ENCODE assay signal across 20 cellular contexts in the genomic region with DNA sequence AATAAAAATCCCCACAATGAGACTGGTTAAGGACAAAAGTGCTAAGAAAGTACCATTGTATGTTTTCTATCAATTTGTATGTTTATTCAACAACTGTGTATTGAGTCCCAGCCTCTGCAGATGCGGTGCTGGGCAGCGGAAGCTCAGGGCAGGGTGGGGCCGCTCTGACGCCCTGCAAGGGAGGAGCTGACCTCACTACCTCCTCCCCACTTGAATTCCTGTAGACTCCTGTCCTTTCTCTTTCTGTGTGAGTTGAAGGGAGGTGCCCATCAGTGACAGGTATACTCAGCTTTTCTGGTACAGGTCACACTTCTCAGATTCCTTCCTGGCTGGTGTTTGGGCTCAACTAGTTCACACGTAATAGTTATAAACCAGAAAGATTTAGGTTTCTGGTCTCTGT. TPM values are rescaled to one million over a fixed set of nuclear protein-coding genes. Genes with fewer than 3 reads are reported as not detected.
DNase-seq lines count a peak whose midpoint lies in the region; ATAC-seq, FAIRE-seq and TF ChIP-seq lines count a peak whose summit lies in the region.
"Had no signal": no experiment of that assay in that cellular context is flagged by ENCODE, and none has a peak within 500 bp of the region (broad histone marks: within the 10 kb centered on the region; RNA-seq: fewer than 3 reads in every experiment).

No MANE protein-coding gene starts in this region.

- H3K36me3 ChIP-seq in small intestine (ENCODE audit: control insufficient read depth in 2 of 2, insufficient read depth in 2 of 2, low read length in 2 of 2): peaks cover 0 to 3% of the 10 kb centered on the region in 2 donors

- DNase-seq in left colon: peak in 1 of 2 donors; percentile 14
- DNase-seq in small intestine: peak; percentile 29
- DNase-seq in GM12892 (ENCODE audit: insufficient read length): no peak
- no peak for DNase-seq in activated CD8-positive, alpha-beta memory T cell treated with anti-CD3 and anti-CD28 coated beads for 24 hours
- no peak for DNase-seq in GM20000 (ENCODE audit: low spot score)
- no peak for DNase-seq in ACHN
- DNase-seq: CD8-positive, alpha-beta T cell; DMS79 treated with DMSO at 0.1 percent for 48 hours; HFFc6; KG1; NCI-H1105; NCI-H187; NCI-H774 had no signal

- no peaks in the 10 kb centered on the region for H3K9me3 ChIP-seq in small intestine (ENCODE audit: control insufficient read depth, low read depth)

- H3K27me3 ChIP-seq in small intestine (ENCODE audit: control insufficient read depth in 2 of 2, insufficient read depth in 2 of 2, low read length in 2 of 2): no peaks in the 10 kb centered on the region

- TF ChIP-seq CTCF in GM20000 (IDR thresholded peaks at IDR 0.05; ENCODE audit: extremely low read depth, missing control alignments): no peak

- H3K4me3 ChIP-seq in small intestine (ENCODE audit: low read depth in 1 of 2, low read length in 2 of 2): no peak overlapping the region

- H3K27ac ChIP-seq in angular gyrus (ENCODE audit: low read depth, low read length): peak overlapping the region; percentile 37
- H3K27ac ChIP-seq in small intestine (ENCODE audit: low read depth in 1 of 2, low read length in 1 of 2): no peak overlapping the region
- H3K27ac ChIP-seq: HL-60 had no signal

- peak; percentile 85 for ATAC-seq in left colon
- ATAC-seq: CD8-positive, alpha-beta T cell had no signal

- intact Hi-C loops in left colon (cut with DNase I, micrococcal nuclease): no loop called here

- WGBS in small intestine, 3 donors: 87 to 89% (median 88%) methylated on average over 5 of the region's 5 CpGs

- H3K4me1 ChIP-seq in small intestine (ENCODE audit: control insufficient read depth in 2 of 2, insufficient read depth in 1 of 2, low read depth in 1 of 2, low read length in 1 of 2): no peaks in the 10 kb centered on the region

- in situ Hi-C loops in ACHN (cut with HindIII; ENCODE audit: low pct_ligation_motif_present, low pct_unique_long_range_greater_than_20kb, low sequenced_read_pairs): no loop called here

- TF ChIP-seq POLR2A in GM12892 (IDR thresholded peaks at IDR 0.05; ENCODE audit: low read depth, low read length): no peak

- no peak for FAIRE-seq in small intestine (lab: Jason Lieb, UNC)
- FAIRE-seq in GM12892 (lab: Jason Lieb, UNC): no peak
- FAIRE-seq: D721Med, G401.6, GM12891, H1 had no signal

RNA-seq across cellular contexts. Expression of gene ANGPTL2, which starts 27.0 kb away (rescaled TPM):
- 10 to 100 TPM in 1 of 2 donors, 1 to 10 TPM in 1; 6.0 to 12.0 TPM for total RNA-seq in left colon
- 10 to 100 TPM in 1 of 3 donors, 1 to 10 TPM in 1, under 1 TPM in 1; 0.45 to 16.5 (median 3.0) TPM for polyA plus RNA-seq in small intestine
- 0.11 TPM for polyA plus RNA-seq in GM12892 (2012; ENCODE audit: missing spikeins)
- total RNA-seq: CD8-positive, alpha-beta T cell; MCF 10A had no signal
